12 cellular contexts compared by ENCODE assay signal in the genomic region with DNA sequence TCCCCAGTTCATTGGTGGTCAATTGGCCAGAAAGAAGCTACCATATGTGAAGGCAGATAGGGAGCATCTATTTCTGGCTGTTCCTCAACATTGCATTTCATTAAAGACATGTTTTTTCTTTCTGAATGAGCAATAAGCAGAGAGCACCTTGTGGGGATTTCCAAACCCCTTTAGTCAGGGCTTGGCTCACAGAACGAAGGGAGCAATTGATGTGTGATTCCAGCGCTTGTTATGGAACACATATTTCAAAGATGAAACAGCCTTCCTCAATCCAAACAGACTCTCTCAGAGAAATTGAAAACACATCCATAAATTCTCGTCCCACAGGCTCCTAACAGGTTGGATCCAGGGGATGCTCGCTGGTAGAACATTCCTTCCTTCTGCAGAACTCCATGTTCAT.
DNase-seq lines count a peak whose midpoint lies in the region; ATAC-seq and TF ChIP-seq lines count a peak whose summit lies in the region.
"Had no signal": no experiment of that assay in that cellular context is flagged by ENCODE, and none has a peak within 500 bp of the region (broad histone marks: within the 10 kb centered on the region; RNA-seq: fewer than 3 reads in every experiment).

No MANE protein-coding gene starts in this region.

- H4K20me1 ChIP-seq in PC-3 (ENCODE audit: low read length), result no peaks in the 10 kb centered on the region

- H3K9ac ChIP-seq in PC-3 (ENCODE audit: low read length), result no peak overlapping the region

- no peaks in the 10 kb centered on the region for H3K27me3 ChIP-seq in PC-3 (ENCODE audit: low read length)
- H3K27me3 ChIP-seq: suprapubic skin had no signal

- H3K4me3 ChIP-seq in PC-3 (ENCODE audit: low read length) (no peak overlapping the region), epithelial cell of proximal tubule (ENCODE audit: low read depth, low read length) (no peak overlapping the region)
- H3K4me3 ChIP-seq: suprapubic skin had no signal

- ATAC-seq in PC-3, result no peak

- CTCF ChIA-PET in PC-3 (lab: Charles Lee), result no interaction called here

- intact Hi-C loops in PC-3 (cut with micrococcal nuclease), result no loop called here

- H2AFZ ChIP-seq in PC-3 (ENCODE audit: low read length), result no peak overlapping the region

- H3K36me3 ChIP-seq in PC-3 (ENCODE audit: low read depth, low read length), result no peaks in the 10 kb centered on the region
- H3K36me3 ChIP-seq: suprapubic skin had no signal

- no peak overlapping the region for H3K27ac ChIP-seq in PC-3 (ENCODE audit: low read length)
- H3K27ac ChIP-seq: suprapubic skin had no signal

- H3K79me2 ChIP-seq in PC-3 (ENCODE audit: low read length), result no peaks in the 10 kb centered on the region

- DNase-seq in GM03348 (ENCODE audit: low spot score), result peak; percentile 48
- DNase-seq in PC-3, result peak; percentile 18
- peak; percentile 12 for DNase-seq in epithelial cell of proximal tubule (ENCODE audit: low read depth)
- peak; percentile 43 for DNase-seq in renal cortical epithelial cell (ENCODE audit: low read depth)
- DNase-seq in NOMO-1 (lab: John Stamatoyannopoulos, UW; ENCODE audit: unreplicated experiment in 2 of 2), result no peak
- no peak for DNase-seq in GM19238 (ENCODE audit: insufficient read length, low spot score)
- DNase-seq in DMS114 treated with DMSO at 0.1 percent for 48 hours (lab: John Stamatoyannopoulos, UW; ENCODE audit: unreplicated experiment), result no peak
- no peak for DNase-seq in DMS153 (lab: John Stamatoyannopoulos, UW)
- DNase-seq: activated CD8-positive, alpha-beta memory T cell treated with anti-CD3 and anti-CD28 coated beads, Interleukin-2, amount 50 U/mL, for 4 hours; NCI-H510A treated with DMSO at 0.1 percent for 48 hours; SHP77 treated with DMSO at 0.1 percent for 48 hours had no signal

- POLR2A ChIA-PET in PC-3 (lab: Charles Lee; ENCODE audit: unreplicated experiment), result no interaction called here

- H3K9me3 ChIP-seq in PC-3 (ENCODE audit: low read length), result no peaks in the 10 kb centered on the region
- H3K9me3 ChIP-seq: suprapubic skin had no signal

- no peaks in the 10 kb centered on the region for H3K9me2 ChIP-seq in PC-3 (replicated peaks; ENCODE audit: low read length)

- BruUV-seq in PC-3 (replicated peaks; lab: Mats Ljungman, UMichigan), result no TSS peak

- TF ChIP-seq CTCF in PC-3 (conservative IDR thresholded peaks at IDR 0.05; ENCODE audit: low read depth, low read length), result no peak
- TF ChIP-seq CTCF in epithelial cell of proximal tubule (conservative IDR thresholded peaks at IDR 0.05; ENCODE audit: low read depth, low read length), result no peak

- no peak overlapping the region for H3K4me2 ChIP-seq in PC-3 (ENCODE audit: low read length)

- no peaks in the 10 kb centered on the region for H3F3A ChIP-seq in PC-3 (ENCODE audit: low read length, unreplicated experiment)

- peaks cover 12% of the 10 kb centered on the region for H3K4me1 ChIP-seq in PC-3 (ENCODE audit: insufficient read depth, low read length)

Comparison
In these comparisons a context has a peak if more than half of its experiments do, and no peak if none do; other contexts are left out.
1. DNase-seq: peak in GM03348 (single experiment), PC-3 (single experiment), epithelial cell of proximal tubule (single experiment) and renal cortical epithelial cell (single experiment); none in NOMO-1 (0 of 2), GM19238 (single experiment), DMS114 treated with DMSO at 0.1 percent for 48 hours (single experiment) and DMS153 (single experiment).